In the genomic region with DNA sequence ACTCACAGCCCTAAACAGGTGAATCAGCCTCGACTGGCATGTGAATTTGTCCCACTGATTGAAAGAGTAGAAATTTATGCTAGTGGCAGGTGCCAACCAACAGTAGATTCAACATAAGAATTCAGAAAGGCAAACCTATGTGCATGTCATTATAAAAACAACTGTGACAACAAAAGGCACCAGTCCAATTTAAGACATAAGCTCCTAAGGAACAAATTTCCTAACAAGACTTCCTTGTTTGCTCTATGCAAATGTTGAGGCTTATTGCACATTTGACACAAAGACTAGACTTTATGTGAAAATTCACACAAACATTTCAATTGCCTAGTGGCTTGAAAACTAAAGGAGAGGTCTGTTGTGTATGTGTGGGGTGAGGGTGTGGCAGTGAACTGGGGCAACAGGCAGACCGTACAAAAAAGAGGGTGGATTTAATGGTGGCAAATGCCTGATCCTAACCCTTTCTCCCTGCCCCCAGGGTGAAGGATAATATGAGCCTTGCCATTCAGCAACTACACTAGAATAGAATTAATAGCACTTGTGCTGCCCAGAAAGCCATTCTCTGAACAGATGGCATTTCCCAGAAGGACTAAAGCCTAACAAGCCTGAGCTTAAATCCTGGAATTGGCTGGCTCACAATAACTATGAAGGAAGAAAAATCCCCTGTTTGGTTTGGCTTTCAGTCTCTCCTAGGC, we compare ENCODE assay signal across 13 cellular contexts.
DNase-seq lines count a peak whose midpoint lies in the region; ATAC-seq and TF ChIP-seq lines count a peak whose summit lies in the region.
"Had no signal": no experiment of that assay in that cellular context is flagged by ENCODE, and none has a peak within 500 bp of the region (broad histone marks: within the 10 kb centered on the region; RNA-seq: fewer than 3 reads in every experiment).

No MANE protein-coding gene starts in this region.

- H3K4me3 ChIP-seq in muscle layer of duodenum (ENCODE audit: low read depth in 1 of 2, low read length in 2 of 2): no peak overlapping the region
- H3K4me3 ChIP-seq: GM23338 had no signal

- no peaks in the 10 kb centered on the region for H3K9me3 ChIP-seq in T-helper 17 cell (ENCODE audit: control insufficient read depth, low read length, poor library complexity, severe bottlenecking)
- H3K9me3 ChIP-seq in muscle layer of duodenum (ENCODE audit: control insufficient read depth in 1 of 2, low read length in 2 of 2): no peaks in the 10 kb centered on the region

- H3K36me3 Mint-ChIP-seq in T-helper 17 cell (ENCODE audit: low read depth) (no peaks in the 10 kb centered on the region), WTC11 (no peaks in the 10 kb centered on the region)
- H3K36me3 Mint-ChIP-seq in activated T-helper 17 cell treated with anti-CD3 and anti-CD28 coated beads, Interleukin-2, amount 50 U/mL, for 72 hours (ENCODE audit: low read depth): no peaks in the 10 kb centered on the region

- H3K4me3 Mint-ChIP-seq in T-helper 17 cell (no peak overlapping the region), WTC11 (no peak overlapping the region)
- no peak overlapping the region for H3K4me3 Mint-ChIP-seq in activated T-helper 17 cell treated with anti-CD3 and anti-CD28 coated beads, Interleukin-2, amount 50 U/mL, for 72 hours
- H3K4me3 Mint-ChIP-seq: activated B cell treated with CpG ODN at 0.5 μM for 24 hours, GM23338 had no signal

- CTCF ChIA-PET in WTC11 (lab: Charles Lee): no interaction called here

- DNase-seq in NCI-H748 (lab: John Stamatoyannopoulos, UW; ENCODE audit: unreplicated experiment) (peak; percentile 44), NCI-H748 treated with DMSO at 0.1 percent for 48 hours (lab: John Stamatoyannopoulos, UW) (no peak), T-helper 17 cell (no peak), WTC11 (ENCODE audit: low spot score) (no peak), cortex of kidney (lab: John Stamatoyannopoulos, UW) (no peak)
- DNase-seq: activated B cell treated with CpG ODN at 0.5 μM for 24 hours; activated effector memory CD4-positive, alpha-beta T cell treated with anti-CD3 and anti-CD28 coated beads, Interleukin-2, amount 50 U/mL, for 16 hours; GDM1; stimulated activated CD4-positive, alpha-beta T cell treated with anti-CD3 and anti-CD28 coated beads, Interleukin-12 subunit alpha, Interleukin-12 subunit beta, amount 100 ng/mL, for 4 hours had no signal

- no peaks in the 10 kb centered on the region for H3K9me3 Mint-ChIP-seq in activated T-helper 17 cell treated with anti-CD3 and anti-CD28 coated beads, Interleukin-2, amount 50 U/mL, for 72 hours
- H3K9me3 Mint-ChIP-seq in WTC11: peaks cover 2% of the 10 kb centered on the region; the same call in 1 of the 2 replicates
- H3K9me3 Mint-ChIP-seq: activated B cell treated with CpG ODN at 0.5 μM for 24 hours had no signal

- TF ChIP-seq CTCF in WTC11 (IDR thresholded peaks at IDR 0.05): no peak

- H3K4me1 ChIP-seq in muscle layer of duodenum (ENCODE audit: control insufficient read depth in 1 of 2, insufficient read depth in 2 of 2, low read length in 2 of 2): no peaks in the 10 kb centered on the region

- ATAC-seq in T-helper 17 cell (no peak), WTC11 (no peak), HG03565 (IDR thresholded peaks at IDR 0.05; ENCODE audit: unreplicated experiment) (no peak)
- ATAC-seq in activated T-helper 17 cell treated with anti-CD3 and anti-CD28 coated beads, Interleukin-2, amount 50 U/mL, for 72 hours (replicated peaks): no peak
- ATAC-seq: GM23338 had no signal

- POLR2A ChIA-PET in WTC11 (lab: Charles Lee): no interaction called here

- H3K27ac Mint-ChIP-seq in T-helper 17 cell (peak overlapping the region; percentile 16), WTC11 (no peak overlapping the region)
- no peak overlapping the region for H3K27ac Mint-ChIP-seq in activated T-helper 17 cell treated with anti-CD3 and anti-CD28 coated beads, Interleukin-2, amount 50 U/mL, for 72 hours
- H3K27ac Mint-ChIP-seq: activated B cell treated with CpG ODN at 0.5 μM for 24 hours, GM23338 had no signal

- no peaks in the 10 kb centered on the region for H3K27me3 ChIP-seq in muscle layer of duodenum (ENCODE audit: low read depth, low read length)

- no peaks in the 10 kb centered on the region for H3K4me1 Mint-ChIP-seq in T-helper 17 cell
- no peaks in the 10 kb centered on the region for H3K4me1 Mint-ChIP-seq in activated T-helper 17 cell treated with anti-CD3 and anti-CD28 coated beads, Interleukin-2, amount 50 U/mL, for 72 hours
- H3K4me1 Mint-ChIP-seq in WTC11: peaks cover 19% of the 10 kb centered on the region
- H3K4me1 Mint-ChIP-seq: activated B cell treated with CpG ODN at 0.5 μM for 24 hours had no signal

- H3K27ac ChIP-seq in muscle layer of duodenum (ENCODE audit: low read length): peak overlapping the region; percentile 11

- no peaks in the 10 kb centered on the region for H3K36me3 ChIP-seq in muscle layer of duodenum (ENCODE audit: control insufficient read depth in 1 of 2, insufficient read depth in 2 of 2, low read length in 2 of 2)

- H3K27me3 Mint-ChIP-seq in T-helper 17 cell (peaks cover 5% of the 10 kb centered on the region), WTC11 (ENCODE audit: low read depth) (no peaks in the 10 kb centered on the region; the same call in 1 of the 2 replicates)
- no peaks in the 10 kb centered on the region for H3K27me3 Mint-ChIP-seq in activated T-helper 17 cell treated with anti-CD3 and anti-CD28 coated beads, Interleukin-2, amount 50 U/mL, for 72 hours

TF ChIP-seq in WTC11, 78 proteins besides CTCF, POLR2A, EP300 and RAD21 (continues in another document):
- no peak for TF ChIP-seq TCF7 (CRISPR knock-in tag; IDR thresholded peaks at IDR 0.05; ENCODE audit: low read depth)
- TF ChIP-seq, protein P1, sequence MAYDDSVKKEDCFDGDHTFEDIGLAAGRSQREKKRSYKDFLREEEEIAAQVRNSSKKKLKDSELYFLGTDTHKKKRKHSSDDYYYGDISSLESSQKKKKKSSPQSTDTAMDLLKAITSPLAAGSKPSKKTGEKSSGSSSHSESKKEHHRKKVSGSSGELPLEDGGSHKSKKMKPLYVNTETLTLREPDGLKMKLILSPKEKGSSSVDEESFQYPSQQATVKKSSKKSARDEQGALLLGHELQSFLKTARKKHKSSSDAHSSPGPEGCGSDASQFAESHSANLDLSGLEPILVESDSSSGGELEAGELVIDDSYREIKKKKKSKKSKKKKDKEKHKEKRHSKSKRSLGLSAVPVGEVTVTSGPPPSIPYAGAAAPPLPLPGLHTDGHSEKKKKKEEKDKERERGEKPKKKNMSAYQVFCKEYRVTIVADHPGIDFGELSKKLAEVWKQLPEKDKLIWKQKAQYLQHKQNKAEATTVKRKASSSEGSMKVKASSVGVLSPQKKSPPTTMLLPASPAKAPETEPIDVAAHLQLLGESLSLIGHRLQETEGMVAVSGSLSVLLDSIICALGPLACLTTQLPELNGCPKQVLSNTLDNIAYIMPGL (CRISPR knock-in tag; IDR thresholded peaks at IDR 0.05): no peak
- TF ChIP-seq ATF3 (CRISPR knock-in tag; conservative IDR thresholded peaks at IDR 0.05): no peak
- TF ChIP-seq MLX (CRISPR knock-in tag; IDR thresholded peaks at IDR 0.05): no peak
- TF ChIP-seq FOXK1 (CRISPR knock-in tag; IDR thresholded peaks at IDR 0.05): no peak
- no peak for TF ChIP-seq GRHL2 (CRISPR knock-in tag; IDR thresholded peaks at IDR 0.05; ENCODE audit: insufficient replicate concordance, severe bottlenecking)
- TF ChIP-seq, protein P2, sequence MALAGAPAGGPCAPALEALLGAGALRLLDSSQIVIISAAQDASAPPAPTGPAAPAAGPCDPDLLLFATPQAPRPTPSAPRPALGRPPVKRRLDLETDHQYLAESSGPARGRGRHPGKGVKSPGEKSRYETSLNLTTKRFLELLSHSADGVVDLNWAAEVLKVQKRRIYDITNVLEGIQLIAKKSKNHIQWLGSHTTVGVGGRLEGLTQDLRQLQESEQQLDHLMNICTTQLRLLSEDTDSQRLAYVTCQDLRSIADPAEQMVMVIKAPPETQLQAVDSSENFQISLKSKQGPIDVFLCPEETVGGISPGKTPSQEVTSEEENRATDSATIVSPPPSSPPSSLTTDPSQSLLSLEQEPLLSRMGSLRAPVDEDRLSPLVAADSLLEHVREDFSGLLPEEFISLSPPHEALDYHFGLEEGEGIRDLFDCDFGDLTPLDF (CRISPR knock-in tag; IDR thresholded peaks at IDR 0.05): no peak
- TF ChIP-seq ZNF138 (CRISPR knock-in tag; conservative IDR thresholded peaks at IDR 0.05): no peak
- TF ChIP-seq SP1 (CRISPR knock-in tag; conservative IDR thresholded peaks at IDR 0.05): no peak
- no peak for TF ChIP-seq ELF4 (CRISPR knock-in tag; IDR thresholded peaks at IDR 0.05; ENCODE audit: low read depth)
- no peak for TF ChIP-seq FOXJ3 (CRISPR knock-in tag; IDR thresholded peaks at IDR 0.05; ENCODE audit: borderline replicate concordance)
- no peak for TF ChIP-seq ETV6 (CRISPR knock-in tag; IDR thresholded peaks at IDR 0.05)
- TF ChIP-seq ZNF232 (CRISPR knock-in tag; IDR thresholded peaks at IDR 0.05): no peak
- no peak for TF ChIP-seq MYBL2 (CRISPR knock-in tag; IDR thresholded peaks at IDR 0.05)
- no peak for TF ChIP-seq ZNF425 (CRISPR knock-in tag; conservative IDR thresholded peaks at IDR 0.05)
